Comparison of ENCODE assay signal across 8 cellular contexts in genomic region chr2:44360749-44361329, GRCh38. TPM values are rescaled to one million over a fixed set of nuclear protein-coding genes. Genes with fewer than 3 reads are reported as not detected.
DNase-seq lines count a peak whose midpoint lies in the region; ATAC-seq and TF ChIP-seq lines count a peak whose summit lies in the region.

No MANE protein-coding gene starts in this region.

- TF ChIP-seq POLR2A in thyroid gland (IDR thresholded peaks at IDR 0.05), result no peak

- intact Hi-C loops in thyroid gland (cut with DNase I), result no loop called here

- peaks cover 0 to 4% (median 0%) of the 10 kb centered on the region in 11 experiments; a peak in 2 of 22 replicates for H3K36me3 ChIP-seq in BLaER1 treated with 17β-estradiol and CSF1 and Interleukin-3, amounts not matched to agents 10 nM and 100 nM
- H3K36me3 ChIP-seq in OCI-LY1 (ENCODE audit: insufficient read depth, low read length) (no peaks in the 10 kb centered on the region), lung (ENCODE audit: control insufficient read depth in 2 of 2, insufficient read depth in 2 of 2, low read length in 2 of 2) (no peaks in the 10 kb centered on the region), thyroid gland (no peaks in the 10 kb centered on the region)

- H2AFZ ChIP-seq in OCI-LY1 (ENCODE audit: low read length), result no peak overlapping the region

- DNase-seq in choroid plexus epithelial cell (ENCODE audit: low read depth) (peak; percentile 46), lung (ENCODE audit: low spot score) (no peak), thyroid gland (no peak), RPMI8226 (no peak), NCI-H774 (lab: John Stamatoyannopoulos, UW) (no peak)

- ATAC-seq in GM21717 (IDR thresholded peaks at IDR 0.05; ENCODE audit: unreplicated experiment) (peak; percentile 14), lung (ENCODE audit: insufficient read depth, low FRiP score) (peak; percentile 3)

- no peaks in the 10 kb centered on the region; a peak in 1 of 22 replicates for H4K20me1 ChIP-seq in BLaER1 treated with 17β-estradiol and CSF1 and Interleukin-3, amounts not matched to agents 10 nM and 100 nM
- H4K20me1 ChIP-seq in OCI-LY1 (ENCODE audit: insufficient read depth, low read length), result no peaks in the 10 kb centered on the region

- no peaks in the 10 kb centered on the region for H3K9me2 ChIP-seq in OCI-LY1 (ENCODE audit: low read depth, low read length)

- no peaks in the 10 kb centered on the region for H3K27me3 ChIP-seq in BLaER1 treated with 17β-estradiol and CSF1 and Interleukin-3, amounts not matched to agents 10 nM and 100 nM
- H3K27me3 ChIP-seq in OCI-LY1 (ENCODE audit: insufficient read depth, low read length) (no peaks in the 10 kb centered on the region), lung (ENCODE audit: control insufficient read depth, insufficient read depth) (no peaks in the 10 kb centered on the region), thyroid gland (no peaks in the 10 kb centered on the region)

- TF ChIP-seq CTCF in OCI-LY1 (IDR thresholded peaks at IDR 0.05; ENCODE audit: low read length) (no peak), choroid plexus epithelial cell (conservative IDR thresholded peaks at IDR 0.05; ENCODE audit: low read depth, low read length) (no peak), lung (IDR thresholded peaks at IDR 0.05; ENCODE audit: control extremely low read depth, extremely low read depth) (no peak), thyroid gland (IDR thresholded peaks at IDR 0.05) (no peak)

- WGBS in lung, 2 donors, result 3 to 5% methylated on average over 19 of the region's 19 CpGs
- 2 to 4% methylated on average over 19 of the region's 19 CpGs for WGBS in thyroid gland, 2 donors

- H3K4me2 ChIP-seq in BLaER1 treated with 17β-estradiol and CSF1 and Interleukin-3, amounts not matched to agents 10 nM and 100 nM, result peak overlapping the region; percentile 83 to 95 (median 91)
- peak overlapping the region; percentile 73 for H3K4me2 ChIP-seq in OCI-LY1 (ENCODE audit: low read length)

- H3K27ac ChIP-seq in BLaER1 treated with 17β-estradiol and CSF1 and Interleukin-3, amounts not matched to agents 10 nM and 100 nM, result peak overlapping the region; percentile 92 to 100 (median 98); a peak in 21 of 22 replicates
- peak overlapping the region; percentile 80 for H3K27ac ChIP-seq in OCI-LY1 (ENCODE audit: low read depth, low read length, poor library complexity, severe bottlenecking)
- H3K27ac ChIP-seq in lung (ENCODE audit: low read depth in 1 of 2, low read length in 1 of 2), result peak overlapping the region; percentile 92 to 100
- peak overlapping the region; percentile 97 to 99 (median 98) for H3K27ac ChIP-seq in thyroid gland

- peak overlapping the region; percentile 87 to 98 (median 91) for H3K9ac ChIP-seq in BLaER1 treated with 17β-estradiol and CSF1 and Interleukin-3, amounts not matched to agents 10 nM and 100 nM
- peak overlapping the region; percentile 89 for H3K9ac ChIP-seq in OCI-LY1 (ENCODE audit: low read length)

- no peaks in the 10 kb centered on the region for H3K9me3 ChIP-seq in BLaER1 treated with 17β-estradiol and CSF1 and Interleukin-3, amounts not matched to agents 10 nM and 100 nM (replicated peaks in 1 of 11)
- no peaks in the 10 kb centered on the region for H3K9me3 ChIP-seq in OCI-LY1 (ENCODE audit: low read length)
- H3K9me3 ChIP-seq in lung (ENCODE audit: control insufficient read depth in 2 of 2, insufficient read depth in 1 of 2, low read length in 1 of 2), result no peaks in the 10 kb centered on the region
- H3K9me3 ChIP-seq in thyroid gland, result no peaks in the 10 kb centered on the region

- H3F3A ChIP-seq in OCI-LY1 (ENCODE audit: insufficient read depth, low read length), result no peaks in the 10 kb centered on the region

- peaks cover 27 to 36% (median 33%) of the 10 kb centered on the region in 10 experiments for H3K4me1 ChIP-seq in BLaER1 treated with 17β-estradiol and CSF1 and Interleukin-3, amounts not matched to agents 10 nM and 100 nM
- H3K4me1 ChIP-seq in OCI-LY1 (ENCODE audit: insufficient read depth, low read length, severe bottlenecking) (peaks cover 45% of the 10 kb centered on the region), lung (ENCODE audit: control insufficient read depth in 2 of 2, insufficient read depth in 2 of 2, low read length in 2 of 2) (peaks cover 0 to 14% of the 10 kb centered on the region in 2 donors), thyroid gland (peaks cover 23 to 26% of the 10 kb centered on the region in 2 donors)

- H3K4me3 ChIP-seq in BLaER1 treated with 17β-estradiol and CSF1 and Interleukin-3, amounts not matched to agents 10 nM and 100 nM, result peak overlapping the region; percentile 85 to 99 (median 97)
- H3K4me3 ChIP-seq in OCI-LY1 (ENCODE audit: low read depth, low read length, poor library complexity, severe bottlenecking) (peak overlapping the region; percentile 95), choroid plexus epithelial cell (ENCODE audit: low read depth, low read length) (peak overlapping the region; percentile 87), lung (peak overlapping the region; percentile 87), thyroid gland (replicated peaks in 1 of 3) (peak overlapping the region; percentile 82 to 91 (median 90))

- H3K79me2 ChIP-seq in OCI-LY1 (ENCODE audit: insufficient read depth, low read length), result peaks cover 19% of the 10 kb centered on the region

RNA-seq across cellular contexts. Expression of gene PREPL, which starts 0.5 kb away (rescaled TPM):
- 100 to 1,000 TPM in 1 of 2 donors, 10 to 100 TPM in 1; 40.7 to 101 TPM for total RNA-seq in lung
- 10 to 100 TPM in 1 of 2 donors, 1 to 10 TPM in 1; 8.3 to 16.1 TPM for polyA plus RNA-seq in lung
- 10 to 100 TPM; 70.0 to 93.2 (median 72.3) TPM for total RNA-seq in thyroid gland

RNA-seq across cellular contexts. Expression of gene CAMKMT, which starts 0.9 kb away (rescaled TPM):
- 10 to 100 TPM; 10.6 to 19.7 TPM for total RNA-seq in lung
- polyA plus RNA-seq in lung, result 1 to 10 TPM; 3.6 to 6.3 TPM
- 10 to 100 TPM; 13.5 to 23.7 (median 17.2) TPM for total RNA-seq in thyroid gland
